ENCODE assay signal across 9 cellular contexts in the genomic region with DNA sequence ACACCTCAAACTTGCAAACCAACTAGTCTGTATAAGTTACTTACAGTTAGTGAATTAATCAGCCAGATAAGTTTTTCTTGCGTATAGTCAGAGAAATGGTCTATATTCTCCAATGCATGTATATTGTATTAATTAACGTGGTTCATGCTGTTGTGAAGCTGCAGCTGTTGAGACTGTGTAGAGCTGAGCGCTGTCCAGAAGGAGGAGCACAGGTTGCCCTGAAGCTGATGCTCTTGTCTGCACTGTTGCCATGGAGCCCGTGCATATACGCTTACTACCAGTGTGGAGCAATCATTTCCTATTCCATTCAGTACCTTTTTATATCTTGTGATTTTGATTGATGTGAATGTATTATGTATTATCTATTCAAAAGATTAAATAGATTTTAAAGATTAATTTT.
DNase-seq lines count a peak whose midpoint lies in the region; ATAC-seq and TF ChIP-seq lines count a peak whose summit lies in the region.
"Had no signal": no experiment of that assay in that cellular context is flagged by ENCODE, and none has a peak within 500 bp of the region (broad histone marks: within the 10 kb centered on the region; RNA-seq: fewer than 3 reads in every experiment).

No MANE protein-coding gene starts in this region.

- POLR2A ChIA-PET in MCF 10A (lab: Yijun Ruan, JAX) (no interaction called here), GM10248 (lab: Yijun Ruan, JAX) (no interaction called here)

- H3K27ac ChIP-seq in breast epithelium (no peak overlapping the region), lower lobe of right lung (no peak overlapping the region), gastrocnemius medialis (no peak overlapping the region)
- H3K27ac ChIP-seq: pancreas had no signal

- H3K4me1 ChIP-seq in breast epithelium (no peaks in the 10 kb centered on the region), lower lobe of right lung (no peaks in the 10 kb centered on the region), gastrocnemius medialis (peaks cover 0 to 5% of the 10 kb centered on the region in 2 donors)
- H3K4me1 ChIP-seq: pancreas had no signal

- no peaks in the 10 kb centered on the region for H3K36me3 ChIP-seq in breast epithelium
- H3K36me3 ChIP-seq in lower lobe of right lung: no peaks in the 10 kb centered on the region
- no peaks in the 10 kb centered on the region for H3K36me3 ChIP-seq in gastrocnemius medialis
- H3K36me3 ChIP-seq: pancreas had no signal

- BruUV-seq in MCF 10A (replicated peaks; lab: Mats Ljungman, UMichigan): no TSS peak

- H3K27ac Mint-ChIP-seq in MCF 10A (ENCODE audit: low read depth, unreplicated experiment): no peak overlapping the region
- no peak overlapping the region for H3K27ac Mint-ChIP-seq in activated T-cell treated with anti-CD3 and anti-CD28 coated beads, Interleukin-2, amount 50 U/mL, for 24 hours
- no peak overlapping the region for H3K27ac Mint-ChIP-seq in type B pancreatic cell

- peak; percentile 53 to 59 for ATAC-seq in lower lobe of right lung
- no peak for ATAC-seq in gastrocnemius medialis

- DNase-seq in MCF 10A (ENCODE audit: unreplicated experiment) (peak; percentile 62), breast epithelium (ENCODE audit: low spot score in 2 of 2) (no peak), NCI-H510A treated with DMSO at 0.1 percent for 48 hours (lab: John Stamatoyannopoulos, UW) (peak; percentile 49), lower lobe of right lung (no peak), GM10248 (ENCODE audit: extremely low spot score) (no peak), type B pancreatic cell (ENCODE audit: extremely low spot score, unreplicated experiment) (no peak), gastrocnemius medialis (no peak)
- DNase-seq in activated T-cell treated with anti-CD3 and anti-CD28 coated beads, Interleukin-2, amount 50 U/mL, for 24 hours: peak; percentile 40
- DNase-seq: pancreas had no signal

- CTCF ChIA-PET in MCF 10A (lab: Yijun Ruan, JAX): interaction anchor here (0.6 to 1.0 kb wide), 3 partner anchors 48 to 112 kb away, joined by 3 to 7 read pairs (median 4); no protein-coding TSS in a partner anchor
- CTCF ChIA-PET in GM10248 (lab: Yijun Ruan, JAX): no interaction called here

- no peaks in the 10 kb centered on the region for H3K9me3 ChIP-seq in breast epithelium
- H3K9me3 ChIP-seq in lower lobe of right lung: no peaks in the 10 kb centered on the region
- no peaks in the 10 kb centered on the region for H3K9me3 ChIP-seq in gastrocnemius medialis
- H3K9me3 ChIP-seq: pancreas had no signal

- H3K27me3 ChIP-seq in breast epithelium: no peaks in the 10 kb centered on the region
- H3K27me3 ChIP-seq in lower lobe of right lung (ENCODE audit: low read depth): no peaks in the 10 kb centered on the region
- H3K27me3 ChIP-seq in gastrocnemius medialis: no peaks in the 10 kb centered on the region
- H3K27me3 ChIP-seq: pancreas had no signal

- TF ChIP-seq CTCF in MCF 10A (IDR thresholded peaks at IDR 0.05; ENCODE audit: unreplicated experiment) (no peak), breast epithelium (IDR thresholded peaks at IDR 0.05) (no peak), lower lobe of right lung (IDR thresholded peaks at IDR 0.05) (peak; percentile 9), GM10248 (IDR thresholded peaks at IDR 0.05; ENCODE audit: control extremely low read depth, extremely low read depth, low read depth, missing control alignments) (no peak), type B pancreatic cell (conservative IDR thresholded peaks at IDR 0.05) (no peak), gastrocnemius medialis (IDR thresholded peaks at IDR 0.05 in 4 of 5, conservative IDR thresholded peaks at IDR 0.05 in 1 of 5) (no peak)

- no peaks in the 10 kb centered on the region for H3K27me3 Mint-ChIP-seq in MCF 10A (ENCODE audit: insufficient read depth, unreplicated experiment)
- peaks cover 2% of the 10 kb centered on the region for H3K27me3 Mint-ChIP-seq in activated T-cell treated with anti-CD3 and anti-CD28 coated beads, Interleukin-2, amount 50 U/mL, for 24 hours
- no peaks in the 10 kb centered on the region for H3K27me3 Mint-ChIP-seq in type B pancreatic cell

- H3K4me1 Mint-ChIP-seq in MCF 10A (ENCODE audit: insufficient read depth, unreplicated experiment): peaks cover 5% of the 10 kb centered on the region
- peaks cover 6% of the 10 kb centered on the region for H3K4me1 Mint-ChIP-seq in activated T-cell treated with anti-CD3 and anti-CD28 coated beads, Interleukin-2, amount 50 U/mL, for 24 hours (ENCODE audit: low read depth)
- H3K4me1 Mint-ChIP-seq in type B pancreatic cell (ENCODE audit: unreplicated experiment): no peaks in the 10 kb centered on the region

- H3K4me3 Mint-ChIP-seq in MCF 10A (ENCODE audit: unreplicated experiment) (no peak overlapping the region), type B pancreatic cell (no peak overlapping the region)
- H3K4me3 Mint-ChIP-seq in activated T-cell treated with anti-CD3 and anti-CD28 coated beads, Interleukin-2, amount 50 U/mL, for 24 hours: no peak overlapping the region

- intact Hi-C loops in MCF 10A (cut with micrococcal nuclease) (loop anchor here (1.0 kb wide), 1 partner anchor 72 kb away; no protein-coding TSS in a partner anchor), breast epithelium (cut with DNase I; ENCODE audit: low total_unique reads) (no loop called here), lower lobe of right lung (cut with DNase I) (no loop called here), gastrocnemius medialis (cut with DNase I; ENCODE audit: low total_unique reads) (no loop called here)

- no peaks in the 10 kb centered on the region for H3K36me3 Mint-ChIP-seq in MCF 10A (ENCODE audit: insufficient read depth, unreplicated experiment)
- no peaks in the 10 kb centered on the region for H3K36me3 Mint-ChIP-seq in activated T-cell treated with anti-CD3 and anti-CD28 coated beads, Interleukin-2, amount 50 U/mL, for 24 hours (ENCODE audit: low read depth)
- H3K36me3 Mint-ChIP-seq in type B pancreatic cell: no peaks in the 10 kb centered on the region

- no peak for TF ChIP-seq POLR2A in breast epithelium (IDR thresholded peaks at IDR 0.05)
- no peak for TF ChIP-seq POLR2A in gastrocnemius medialis (IDR thresholded peaks at IDR 0.05)

- H3K9me3 Mint-ChIP-seq in MCF 10A (ENCODE audit: unreplicated experiment) (no peaks in the 10 kb centered on the region), type B pancreatic cell (no peaks in the 10 kb centered on the region)
- H3K9me3 Mint-ChIP-seq in activated T-cell treated with anti-CD3 and anti-CD28 coated beads, Interleukin-2, amount 50 U/mL, for 24 hours: no peaks in the 10 kb centered on the region

- in situ Hi-C loops in gastrocnemius medialis (cut with MboI; ENCODE audit: low sequenced_read_pairs in 4 of 4): no loop called here

- no peak overlapping the region for H3K4me3 ChIP-seq in breast epithelium
- H3K4me3 ChIP-seq in lower lobe of right lung: no peak overlapping the region
- H3K4me3 ChIP-seq in gastrocnemius medialis: no peak overlapping the region
- H3K4me3 ChIP-seq: pancreas had no signal

Comparison
In these comparisons a context has a peak if more than half of its experiments do, and no peak if none do; other contexts are left out.
1. DNase-seq: peak in MCF 10A (single experiment), NCI-H510A treated with DMSO at 0.1 percent for 48 hours (single experiment) and activated T-cell treated with anti-CD3 and anti-CD28 coated beads, Interleukin-2, amount 50 U/mL, for 24 hours (single experiment); none in breast epithelium (0 of 2), lower lobe of right lung (single experiment), GM10248 (single experiment), type B pancreatic cell (single experiment) and gastrocnemius medialis (0 of 2).
2. ATAC-seq: peak in lower lobe of right lung (2 of 2); none in gastrocnemius medialis (0 of 2).